In the genomic region with DNA sequence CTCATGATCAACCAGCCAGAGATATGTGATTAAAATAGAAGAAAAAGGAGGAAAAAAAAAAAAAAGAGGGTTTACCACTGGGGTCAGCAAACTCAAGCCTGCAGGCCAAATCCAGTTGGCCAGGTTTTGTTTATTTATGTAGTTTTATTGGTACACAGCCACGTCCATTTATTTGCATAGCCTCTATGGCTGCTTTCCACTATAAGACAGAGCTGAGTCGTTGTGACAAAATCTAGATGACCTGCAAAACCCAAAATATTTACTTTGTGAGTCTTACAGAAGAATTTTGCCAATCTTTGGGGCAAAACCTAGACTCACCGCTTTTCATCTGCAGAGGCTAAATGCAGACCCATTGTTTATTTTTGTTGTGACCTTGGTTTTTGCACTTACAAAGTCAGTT, we compare ENCODE assay signal across 27 cellular contexts.
DNase-seq lines count a peak whose midpoint lies in the region; ATAC-seq and TF ChIP-seq lines count a peak whose summit lies in the region.
"Had no signal": no experiment of that assay in that cellular context is flagged by ENCODE, and none has a peak within 500 bp of the region (broad histone marks: within the 10 kb centered on the region; RNA-seq: fewer than 3 reads in every experiment).

No MANE protein-coding gene starts in this region.

- 0 out of 2 replicates have a peak, but pooled peaks cover 7% of the 10 kb centered on the region for H3K36me3 ChIP-seq in BLaER1
- H3K36me3 ChIP-seq in brain microvascular endothelial cell (replicated peaks): no peaks in the 10 kb centered on the region
- no peaks in the 10 kb centered on the region for H3K36me3 ChIP-seq in thyroid gland

- H4K20me1 ChIP-seq in BLaER1: no peaks in the 10 kb centered on the region; the same call in 1 of the 2 replicates

- WGBS in thyroid gland, 2 donors: 56 to 68% methylated on average over 3 of the region's 3 CpGs

- no peak for TF ChIP-seq POLR2A in thyroid gland (IDR thresholded peaks at IDR 0.05)

- DNase-seq in HFFc6 (peak; percentile 12), RPMI7951 (ENCODE audit: low read depth) (peak; percentile 26), kidney tubule cell (ENCODE audit: low spot score) (peak; percentile 7), brain microvascular endothelial cell (no peak), glomerular visceral epithelial cell (ENCODE audit: extremely low spot score) (no peak), thyroid gland (no peak)
- DNase-seq: Calu3; CD8-positive, alpha-beta memory T cell; DMS153; EL; GF-D8; H9; NCI-H1694; NCI-H2081 treated with DMSO at 0.1 percent for 48 hours; NCI-H2171 treated with DMSO at 0.1 percent for 48 hours; NCI-H524 treated with DMSO at 0.1 percent for 48 hours; NCI-H82; OCI-M1; RPMI8226; SHP77; SW 1271 had no signal

- no peak overlapping the region for H3K4me3 Mint-ChIP-seq in HFFc6
- H3K4me3 Mint-ChIP-seq: CD8-positive, alpha-beta memory T cell; H9 had no signal

- H3K27ac ChIP-seq in BLaER1: peak overlapping the region; percentile 62; the same call in 1 of the 2 replicates
- H3K27ac ChIP-seq in brain microvascular endothelial cell: no peak overlapping the region
- H3K27ac ChIP-seq in thyroid gland: no peak overlapping the region
- H3K27ac ChIP-seq: C4-2B, HL-60, KMS-11, SK-N-MC had no signal

- H3K9me3 Mint-ChIP-seq in HFFc6: no peaks in the 10 kb centered on the region
- H3K9me3 Mint-ChIP-seq: H9 had no signal

- intact Hi-C loops in thyroid gland (cut with DNase I): no loop called here

- H3K27me3 Mint-ChIP-seq in HFFc6 (ENCODE audit: insufficient read depth): no peaks in the 10 kb centered on the region

- peak overlapping the region; percentile 47 for H3K9ac ChIP-seq in BLaER1
- H3K9ac ChIP-seq: KMS-11 had no signal

- 0 out of 2 replicates have a peak overlapping the region, but pooled peaks have one; percentile 16 for H3K4me3 ChIP-seq in BLaER1
- H3K4me3 ChIP-seq in brain microvascular endothelial cell (ENCODE audit: low read depth, low read length): no peak overlapping the region
- no peak overlapping the region for H3K4me3 ChIP-seq in thyroid gland (replicated peaks in 1 of 3)
- H3K4me3 ChIP-seq: SK-N-MC had no signal

- no peaks in the 10 kb centered on the region for H3K27me3 ChIP-seq in BLaER1
- H3K27me3 ChIP-seq in brain microvascular endothelial cell (replicated peaks): no peaks in the 10 kb centered on the region
- no peaks in the 10 kb centered on the region for H3K27me3 ChIP-seq in thyroid gland

- no peak for ATAC-seq in HG03520 (IDR thresholded peaks at IDR 0.05; ENCODE audit: unreplicated experiment)

- H3K9me3 ChIP-seq in BLaER1 (0 out of 2 replicates have a peak, but pooled peaks cover 5% of the 10 kb centered on the region), thyroid gland (no peaks in the 10 kb centered on the region)

- no peaks in the 10 kb centered on the region for H3K36me3 Mint-ChIP-seq in HFFc6 (ENCODE audit: low read depth)
- H3K36me3 Mint-ChIP-seq: CD8-positive, alpha-beta memory T cell had no signal

- H3K4me1 Mint-ChIP-seq in HFFc6 (ENCODE audit: low read depth): peaks cover 30% of the 10 kb centered on the region
- H3K4me1 Mint-ChIP-seq: CD8-positive, alpha-beta memory T cell; H9 had no signal

- TF ChIP-seq CTCF in HFFc6 (IDR thresholded peaks at IDR 0.05) (no peak), brain microvascular endothelial cell (IDR thresholded peaks at IDR 0.05; ENCODE audit: low read depth, low read length, missing control alignments) (no peak), thyroid gland (IDR thresholded peaks at IDR 0.05) (no peak)

- H3K4me1 ChIP-seq in BLaER1: peaks cover 54% of the 10 kb centered on the region
- peaks cover 11 to 12% of the 10 kb centered on the region in 2 donors for H3K4me1 ChIP-seq in thyroid gland

- in situ Hi-C loops in brain microvascular endothelial cell (cut with HindIII; ENCODE audit: low pct_ligation_motif_present, low sequenced_read_pairs): no loop called here

- H3K4me2 ChIP-seq in BLaER1: peak overlapping the region; percentile 73
- H3K4me2 ChIP-seq: KMS-11 had no signal

- no peak overlapping the region; the same call in 1 of the 2 replicates for H3K27ac Mint-ChIP-seq in HFFc6
- H3K27ac Mint-ChIP-seq: CD8-positive, alpha-beta memory T cell; H9 had no signal

Comparison
In these comparisons a context has a peak if more than half of its experiments do, and no peak if none do; other contexts are left out.
1. DNase-seq: peak in HFFc6 (single experiment), RPMI7951 (single experiment) and kidney tubule cell (single experiment); none in brain microvascular endothelial cell (single experiment), glomerular visceral epithelial cell (single experiment) and thyroid gland (0 of 2).